15 cellular contexts compared by ENCODE assay signal in genomic region chr7:77738871-77739270, GRCh38. TPM values are rescaled to one million over a fixed set of nuclear protein-coding genes. Genes with fewer than 3 reads are reported as not detected.
A peak's percentile ranks its signal among the peaks of the same experiment; 100 is the strongest.
DNase-seq lines count a peak whose midpoint lies in the region; ATAC-seq and TF ChIP-seq lines count a peak whose summit lies in the region.
"Had no signal": no experiment of that assay in that cellular context is flagged by ENCODE, and none has a peak within 500 bp of the region (broad histone marks: within the 10 kb centered on the region; RNA-seq: fewer than 3 reads in every experiment).

No MANE protein-coding gene starts in this region.

- H3K4me1 ChIP-seq in PC-9 (replicated peaks; ENCODE audit: insufficient read depth) (no peaks in the 10 kb centered on the region), endodermal cell (ENCODE audit: control insufficient read depth, insufficient read depth, low read length) (no peaks in the 10 kb centered on the region), ascending aorta (peaks cover 0 to 6% of the 10 kb centered on the region in 2 donors)

- peaks cover 27% of the 10 kb centered on the region for H3K79me2 ChIP-seq in PC-9 (ENCODE audit: low read depth)

- POLR2A ChIA-PET in PC-9 (lab: Charles Lee; ENCODE audit: unreplicated experiment), result no interaction called here

- TF ChIP-seq CTCF in PC-9 (conservative IDR thresholded peaks at IDR 0.05) (no peak), endodermal cell (conservative IDR thresholded peaks at IDR 0.05) (no peak), ascending aorta (IDR thresholded peaks at IDR 0.05) (no peak)

- peaks cover 3% of the 10 kb centered on the region; the same call in 1 of the 2 replicates for H4K20me1 ChIP-seq in PC-9 (ENCODE audit: insufficient read depth)

- intact Hi-C loops in PC-9 (cut with micrococcal nuclease; ENCODE audit: unreplicated experiment), result no loop called here
- intact Hi-C loops in ascending aorta (cut with DNase I), result no loop called here

- CTCF ChIA-PET in PC-9 (lab: Charles Lee), result no interaction called here

- peaks cover 5% of the 10 kb centered on the region for H3K4me1 Mint-ChIP-seq in endodermal cell
- H3K4me1 Mint-ChIP-seq in natural killer cell treated with Interleukin-12 subunit alpha and Interleukin-12 subunit beta and Interleukin-15 and Interleukin-18, amount 100 ng/mL, for 72 hours (ENCODE audit: low read depth in 2 of 2), result peaks cover 3 to 11% of the 10 kb centered on the region in 2 donors

- H3K9me3 ChIP-seq in PC-9 (ENCODE audit: insufficient read depth, low read depth) (no peaks in the 10 kb centered on the region), endodermal cell (ENCODE audit: control insufficient read depth, low read length) (no peaks in the 10 kb centered on the region), ascending aorta (no peaks in the 10 kb centered on the region)

- no peaks in the 10 kb centered on the region for H3K36me3 ChIP-seq in PC-9 (ENCODE audit: low read depth)
- peaks cover 21% of the 10 kb centered on the region for H3K36me3 ChIP-seq in endodermal cell (ENCODE audit: control insufficient read depth, insufficient read depth, low read length)
- peaks cover 0 to 13% of the 10 kb centered on the region in 2 donors for H3K36me3 ChIP-seq in ascending aorta

- H2AFZ ChIP-seq in PC-9, result no peak overlapping the region

- WGBS in endodermal cell (ENCODE audit: insufficient coverage in 1 of 2, insufficient read length in 1 of 2), 2 experiments, result 92 to 97% methylated on average over 3 of the region's 3 CpGs

- no peaks in the 10 kb centered on the region for H3K27me3 Mint-ChIP-seq in endodermal cell (ENCODE audit: insufficient read depth)
- no peaks in the 10 kb centered on the region for H3K27me3 Mint-ChIP-seq in natural killer cell treated with Interleukin-12 subunit alpha and Interleukin-12 subunit beta and Interleukin-15 and Interleukin-18, amount 100 ng/mL, for 72 hours
- H3K27me3 Mint-ChIP-seq: naive B cell had no signal

- peaks cover 30% of the 10 kb centered on the region for H3K36me3 Mint-ChIP-seq in endodermal cell (ENCODE audit: low read depth)
- peaks cover 6% of the 10 kb centered on the region for H3K36me3 Mint-ChIP-seq in natural killer cell treated with Interleukin-12 subunit alpha and Interleukin-12 subunit beta and Interleukin-15 and Interleukin-18, amount 100 ng/mL, for 72 hours

- H3K27ac ChIP-seq in PC-9, result no peak overlapping the region
- no peak overlapping the region for H3K27ac ChIP-seq in endodermal cell (ENCODE audit: low read depth, low read length)
- H3K27ac ChIP-seq in ascending aorta, result no peak overlapping the region

- no peaks in the 10 kb centered on the region for H3K9me2 ChIP-seq in PC-9 (ENCODE audit: insufficient read depth)

- no peaks in the 10 kb centered on the region for H3K27me3 ChIP-seq in PC-9 (ENCODE audit: insufficient read depth, low read depth)
- H3K27me3 ChIP-seq in endodermal cell (ENCODE audit: control insufficient read depth, insufficient read depth, low read length, poor library complexity, severe bottlenecking), result no peaks in the 10 kb centered on the region
- no peaks in the 10 kb centered on the region for H3K27me3 ChIP-seq in ascending aorta

- DNase-seq in DMS53 treated with DMSO at 0.1 percent for 48 hours (lab: John Stamatoyannopoulos, UW; ENCODE audit: unreplicated experiment) (peak; percentile 59), PC-9 (peak; percentile 22 to 72), endodermal cell (no peak), non-pigmented ciliary epithelial cell (ENCODE audit: low read depth) (peak; percentile 34), ascending aorta (ENCODE audit: low spot score in 2 of 2) (no peak), hippocampal formation (lab: John Stamatoyannopoulos, UW) (no peak)
- DNase-seq in natural killer cell treated with Interleukin-12 subunit alpha and Interleukin-12 subunit beta and Interleukin-15 and Interleukin-18, amount 100 ng/mL, for 72 hours (ENCODE audit: low spot score), result no peak
- DNase-seq: activated T-cell treated with anti-CD3 and anti-CD28 coated beads, Interleukin-2, amount 50 U/mL, for 4 hours; COR-L47; KG1; naive B cell; NCI-H187 treated with DMSO at 0.1 percent for 48 hours; right cardiac atrium had no signal

- H3K4me3 ChIP-seq in PC-9, result no peak overlapping the region
- H3K4me3 ChIP-seq in endodermal cell (ENCODE audit: low read length), result no peak overlapping the region
- no peak overlapping the region for H3K4me3 ChIP-seq in ascending aorta

- H3K4me3 Mint-ChIP-seq in endodermal cell, result no peak overlapping the region
- H3K4me3 Mint-ChIP-seq in natural killer cell treated with Interleukin-12 subunit alpha and Interleukin-12 subunit beta and Interleukin-15 and Interleukin-18, amount 100 ng/mL, for 72 hours, result no peak overlapping the region
- H3K4me3 Mint-ChIP-seq: activated T-cell treated with anti-CD3 and anti-CD28 coated beads, Interleukin-2, amount 50 U/mL, for 4 hours had no signal

- ATAC-seq in natural killer cell treated with Interleukin-12 subunit alpha and Interleukin-12 subunit beta and Interleukin-15 and Interleukin-18, amount 100 ng/mL, for 72 hours, result no peak
- no peak for ATAC-seq in HG03045 (IDR thresholded peaks at IDR 0.05; ENCODE audit: unreplicated experiment)
- ATAC-seq: activated CD4-positive, CD25-positive, alpha-beta regulatory T cell treated with anti-CD3 and anti-CD28 coated beads, Interleukin-2, amount 50 U/mL, for 24 hours; activated T-cell treated with anti-CD3 and anti-CD28 coated beads, Interleukin-2, amount 50 U/mL, for 4 hours; right cardiac atrium had no signal

- H3F3A ChIP-seq in PC-9 (ENCODE audit: insufficient read depth, low read depth), result no peaks in the 10 kb centered on the region; the same call in 1 of the 2 replicates

- no peak overlapping the region for H3K9ac ChIP-seq in endodermal cell (ENCODE audit: extremely low read depth, low read length, poor library complexity, severe bottlenecking)

- no peak overlapping the region for H3K4me2 ChIP-seq in PC-9

- no peaks in the 10 kb centered on the region for H3K9me3 Mint-ChIP-seq in endodermal cell
- no peaks in the 10 kb centered on the region for H3K9me3 Mint-ChIP-seq in natural killer cell treated with Interleukin-12 subunit alpha and Interleukin-12 subunit beta and Interleukin-15 and Interleukin-18, amount 100 ng/mL, for 72 hours
- H3K9me3 Mint-ChIP-seq: activated T-cell treated with anti-CD3 and anti-CD28 coated beads, Interleukin-2, amount 50 U/mL, for 4 hours; naive B cell had no signal

- H3K27ac Mint-ChIP-seq in endodermal cell, result peak overlapping the region; percentile 50
- H3K27ac Mint-ChIP-seq in natural killer cell treated with Interleukin-12 subunit alpha and Interleukin-12 subunit beta and Interleukin-15 and Interleukin-18, amount 100 ng/mL, for 72 hours, result peak overlapping the region in 1 of 2 donors; percentile 39

- TSS peak; percentile 11 for BruUV-seq in PC-9 (replicated peaks; lab: Mats Ljungman, UMichigan)

RNA-seq across cellular contexts. Expression of gene RSBN1L, which starts 42.6 kb away (rescaled TPM):
- total RNA-seq in PC-9 (2021), result 13.3 and 20.7 TPM in 2 replicates
- 10 to 100 TPM; 17.6 to 19.9 TPM for total RNA-seq in endodermal cell
- polyA plus RNA-seq in endodermal cell (2013, experiment 1 of 2), result 18.2 TPM
- polyA plus RNA-seq in endodermal cell (2013, experiment 2 of 2), result 16.0 TPM
- total RNA-seq in natural killer cell treated with Interleukin-12 subunit alpha and Interleukin-12 subunit beta and Interleukin-15 and Interleukin-18, amount 100 ng/mL, for 72 hours, result 10 to 100 TPM; 19.0 to 21.2 TPM
- 12.8 TPM for total RNA-seq in ascending aorta

RNA-seq across cellular contexts. Expression of gene TMEM60, which starts 59.4 kb away (rescaled TPM):
- total RNA-seq in PC-9 (2021) (19.5 and 29.1 TPM in 2 replicates), endodermal cell (10 to 100 TPM; 20.0 to 32.2 TPM), ascending aorta (not detected)
- 37.9 TPM for polyA plus RNA-seq in endodermal cell (2013, experiment 1 of 2)
- polyA plus RNA-seq in endodermal cell (2013, experiment 2 of 2), result 34.9 TPM
- total RNA-seq in natural killer cell treated with Interleukin-12 subunit alpha and Interleukin-12 subunit beta and Interleukin-15 and Interleukin-18, amount 100 ng/mL, for 72 hours, result 1 to 10 TPM; 6.7 to 8.8 TPM

RNA-seq across cellular contexts. Expression of gene PHTF2, which starts 59.7 kb away (rescaled TPM):
- total RNA-seq in PC-9 (2021) (36.4 and 52.0 TPM in 2 replicates), endodermal cell (10 to 100 TPM; 15.4 to 20.6 TPM), ascending aorta (10.2 TPM)
- 25.1 TPM for polyA plus RNA-seq in endodermal cell (2013, experiment 1 of 2)
- polyA plus RNA-seq in endodermal cell (2013, experiment 2 of 2), result 23.5 TPM
- 10 to 100 TPM; 21.8 to 33.7 TPM for total RNA-seq in natural killer cell treated with Interleukin-12 subunit alpha and Interleukin-12 subunit beta and Interleukin-15 and Interleukin-18, amount 100 ng/mL, for 72 hours

Comparison
In these comparisons a context has a peak if more than half of its experiments do, and no peak if none do; other contexts are left out.
1. DNase-seq: peak in DMS53 treated with DMSO at 0.1 percent for 48 hours (single experiment), PC-9 (2 of 2) and non-pigmented ciliary epithelial cell (single experiment); none in endodermal cell (single experiment), natural killer cell treated with Interleukin-12 subunit alpha and Interleukin-12 subunit beta and Interleukin-15 and Interleukin-18, amount 100 ng/mL, for 72 hours (single experiment), ascending aorta (0 of 2) and hippocampal formation (0 of 2).